8 cellular contexts compared by ENCODE assay signal in genomic region chr7:94509879-94510581, GRCh38. TPM values are rescaled to one million over a fixed set of nuclear protein-coding genes. Genes with fewer than 3 reads are reported as not detected.
DNase-seq lines count a peak whose midpoint lies in the region; ATAC-seq and TF ChIP-seq lines count a peak whose summit lies in the region.

No MANE protein-coding gene starts in this region.

- intact Hi-C loops in gastrocnemius medialis (cut with DNase I; ENCODE audit: low total_unique reads) = loop anchor here (2.0 to 10.0 kb wide), 4 partner anchors 115 to 1175 kb away; partner anchors contain the start of gene SGCE

- no peak overlapping the region for H3K27ac ChIP-seq in iPS DF 6.9 (ENCODE audit: low read length)
- peak overlapping the region; percentile 88 to 95 (median 94) for H3K27ac ChIP-seq in gastrocnemius medialis

- H3K27me3 ChIP-seq in iPS DF 6.9 (ENCODE audit: control insufficient read depth, insufficient read depth, low read length) = no peaks in the 10 kb centered on the region
- no peaks in the 10 kb centered on the region for H3K27me3 ChIP-seq in gastrocnemius medialis

- in situ Hi-C loops in astrocyte of the spinal cord (cut with HindIII; ENCODE audit: low sequenced_read_pairs) (no loop called here), gastrocnemius medialis (cut with MboI; ENCODE audit: low sequenced_read_pairs in 4 of 4) (no loop called here)

- H3K36me3 ChIP-seq in iPS DF 6.9 (ENCODE audit: control insufficient read depth, insufficient read depth, low read length) (no peaks in the 10 kb centered on the region), gastrocnemius medialis (no peaks in the 10 kb centered on the region)

- H3K9me3 ChIP-seq in iPS DF 6.9 (ENCODE audit: control insufficient read depth, insufficient read depth, low read length) (no peaks in the 10 kb centered on the region), gastrocnemius medialis (no peaks in the 10 kb centered on the region)

- peak in 1 of 2 donors; percentile 18 for TF ChIP-seq POLR2A in gastrocnemius medialis (IDR thresholded peaks at IDR 0.05)

- ATAC-seq in HG02840 (IDR thresholded peaks at IDR 0.05; ENCODE audit: low FRiP score, unreplicated experiment) = peak; percentile 77
- peak; percentile 85 to 90 for ATAC-seq in gastrocnemius medialis

- peak; percentile 44 for TF ChIP-seq CTCF in astrocyte of the spinal cord (IDR thresholded peaks at IDR 0.05; ENCODE audit: low read depth, low read length)
- peak in 3 of 5 experiments; percentile 9 to 53 (median 33) for TF ChIP-seq CTCF in gastrocnemius medialis (IDR thresholded peaks at IDR 0.05 in 4 of 5, conservative IDR thresholded peaks at IDR 0.05 in 1 of 5)

- H3K4me1 ChIP-seq in iPS DF 6.9 (ENCODE audit: control insufficient read depth, insufficient read depth, low read length) (peaks cover 3% of the 10 kb centered on the region), gastrocnemius medialis (peaks cover 28 to 36% of the 10 kb centered on the region in 2 donors)

- WGBS in iPS DF 6.9 (ENCODE audit: insufficient coverage, insufficient read length) = no CpG with 5 or more reads among the region's 77 CpGs

- DNase-seq in NCI-H1436 (lab: John Stamatoyannopoulos, UW) (peak; percentile 61), NCI-H1436 treated with DMSO at 0.1 percent for 48 hours (lab: John Stamatoyannopoulos, UW) (no peak), NCI-H1417 (lab: John Stamatoyannopoulos, UW) (peak; percentile 75 to 98 (median 91)), T-helper 9 cell (peak; percentile 49), astrocyte of the spinal cord (ENCODE audit: low read depth, low spot score) (peak; percentile 67), iPS DF 6.9 (ENCODE audit: low read depth, low spot score) (no peak), gastrocnemius medialis (peak; percentile 43 to 59)

- peak overlapping the region; percentile 67 for H3K4me3 ChIP-seq in astrocyte of the spinal cord (ENCODE audit: low read depth, low read length)
- H3K4me3 ChIP-seq in iPS DF 6.9 (ENCODE audit: low read length) = peak overlapping the region; percentile 80; the same call in 1 of the 2 replicates
- peak overlapping the region; percentile 80 to 94 (median 88) for H3K4me3 ChIP-seq in gastrocnemius medialis

RNA-seq across cellular contexts. Expression of gene CASD1, which starts 0.4 kb away (rescaled TPM):
- total RNA-seq in gastrocnemius medialis = 10 to 100 TPM in 3 of 4 donors, 1 to 10 TPM in 1; 9.8 to 25.0 (median 14.2) TPM

Comparison
In these comparisons a context has a peak if more than half of its experiments do, and no peak if none do; other contexts are left out.
1. DNase-seq: peak in NCI-H1436 (single experiment), NCI-H1417 (3 of 3), T-helper 9 cell (single experiment), astrocyte of the spinal cord (single experiment) and gastrocnemius medialis (2 of 2); none in NCI-H1436 treated with DMSO at 0.1 percent for 48 hours (single experiment) and iPS DF 6.9 (single experiment).
2. Peak in every context shown above with its lines, with median percentiles within 50 percentile points of each other: H3K4me3 ChIP-seq.